In the genomic region with DNA sequence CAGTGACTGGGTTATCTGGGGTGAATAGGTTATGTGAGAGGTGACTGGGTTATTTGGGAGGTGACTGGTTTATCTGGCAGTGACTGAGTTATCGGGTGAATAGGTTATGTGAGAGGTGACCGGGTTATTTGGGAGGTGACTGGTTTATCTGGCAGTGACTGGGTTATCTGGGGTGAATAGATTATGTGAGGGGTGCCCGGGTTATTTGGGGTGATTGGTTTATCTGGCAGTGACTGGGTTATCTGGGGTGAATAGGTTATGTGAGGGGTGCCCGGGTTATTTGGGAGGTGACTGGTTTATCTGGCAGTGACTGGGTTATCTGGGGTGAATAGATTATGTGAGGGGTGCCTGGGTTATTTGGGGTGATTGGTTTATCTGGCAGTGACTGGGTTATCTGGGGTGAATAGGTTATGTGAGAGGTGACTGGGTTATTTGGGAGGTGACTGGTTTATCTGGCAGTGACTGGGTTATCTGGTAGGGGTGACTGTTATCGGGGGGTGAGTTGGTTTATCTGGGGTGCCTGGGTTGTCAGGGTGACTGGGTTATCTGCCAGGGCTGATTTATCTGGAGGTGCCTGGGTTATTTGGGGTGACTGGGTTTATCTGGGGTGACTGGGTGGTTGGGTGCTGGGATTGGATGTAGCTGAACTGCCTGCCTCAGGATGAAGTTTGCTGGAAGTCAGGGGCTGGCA, we compare ENCODE assay signal across 8 cellular contexts. TPM values are rescaled to one million over a fixed set of nuclear protein-coding genes. Genes with fewer than 3 reads are reported as not detected.
A peak's percentile ranks its signal among the peaks of the same experiment; 100 is the strongest.
DNase-seq lines count a peak whose midpoint lies in the region; ATAC-seq and TF ChIP-seq lines count a peak whose summit lies in the region.
"Not testable (repeated sequence)": the region's sequence is repeated elsewhere in the genome, so short reads cannot be mapped to it uniquely, and the experiment has no call there.

No MANE protein-coding gene starts in this region.

- not testable (repeated sequence) for H3K9ac ChIP-seq in HUES64 (ENCODE audit: low read depth, low read length)

- H3K4me1 ChIP-seq in CD4-positive, CD25-positive, alpha-beta regulatory T cell (ENCODE audit: control insufficient read depth, insufficient read depth, low read length, poor library complexity, severe bottlenecking); HUES64 (ENCODE audit: insufficient read depth, low read length): not testable (repeated sequence)
- H3K4me1 ChIP-seq in cardiac muscle cell (ENCODE audit: low read depth), result peaks cover 21% of the 10 kb centered on the region

- H3K4me3 Mint-ChIP-seq in CD4-positive, CD25-positive, alpha-beta regulatory T cell, result peak overlapping the region; percentile 70 to 92 (median 72)
- H3K4me3 Mint-ChIP-seq in activated CD4-positive, alpha-beta T cell treated with anti-CD3 and anti-CD28 coated beads, Interleukin-2, amount 10 ng/mL, durations not matched to agents 24 days and 14 days, result peak overlapping the region; percentile 77
- peak overlapping the region; percentile 70 for H3K4me3 Mint-ChIP-seq in activated T-helper 17 cell treated with anti-CD3 and anti-CD28 coated beads, Interleukin-2, amount 50 U/mL, for 72 hours
- H3K4me3 Mint-ChIP-seq in brain, result peak overlapping the region; percentile 80 to 85 (median 82)
- H3K4me3 Mint-ChIP-seq in nephron progenitor cell, result peak overlapping the region; percentile 72
- peak overlapping the region; percentile 26 for H3K4me3 Mint-ChIP-seq in stimulated activated naive CD8-positive, alpha-beta T cell treated with anti-CD3 and anti-CD28 coated beads, Interleukin-15, Interleukin-2, amounts not matched to agents 100 ng/mL and 50 ng/mL, for 24 hours

- not testable (repeated sequence) for H3K4me1 Mint-ChIP-seq in CD4-positive, CD25-positive, alpha-beta regulatory T cell; activated CD4-positive, alpha-beta T cell treated with anti-CD3 and anti-CD28 coated beads, Interleukin-2, amount 10 ng/mL, durations not matched to agents 24 days and 14 days; activated T-helper 17 cell treated with anti-CD3 and anti-CD28 coated beads, Interleukin-2, amount 50 U/mL, for 72 hours; nephron progenitor cell; stimulated activated naive CD8-positive, alpha-beta T cell treated with anti-CD3 and anti-CD28 coated beads, Interleukin-15, Interleukin-2, amounts not matched to agents 100 ng/mL and 50 ng/mL, for 24 hours (ENCODE audit: low read depth)
- H3K4me1 Mint-ChIP-seq in brain, result peaks cover 22% of the 10 kb centered on the region

- not testable (repeated sequence) for DNase-seq in CD4-positive, CD25-positive, alpha-beta regulatory T cell; activated CD4-positive, alpha-beta T cell treated with anti-CD3 and anti-CD28 coated beads, Interleukin-2, amount 10 ng/mL, durations not matched to agents 24 days and 14 days; cardiac muscle cell (ENCODE audit: low read depth in 1 of 2, low spot score in 1 of 2); nephron progenitor cell

- ATAC-seq in CD4-positive, CD25-positive, alpha-beta regulatory T cell (ENCODE audit: low read depth in 2 of 2); activated T-helper 17 cell treated with anti-CD3 and anti-CD28 coated beads, Interleukin-2, amount 50 U/mL, for 72 hours (replicated peaks): not testable (repeated sequence)

- not testable (repeated sequence) for H3K36me3 Mint-ChIP-seq in CD4-positive, CD25-positive, alpha-beta regulatory T cell; activated CD4-positive, alpha-beta T cell treated with anti-CD3 and anti-CD28 coated beads, Interleukin-2, amount 10 ng/mL, durations not matched to agents 24 days and 14 days (ENCODE audit: low read depth); brain; nephron progenitor cell (ENCODE audit: low read depth); stimulated activated naive CD8-positive, alpha-beta T cell treated with anti-CD3 and anti-CD28 coated beads, Interleukin-15, Interleukin-2, amounts not matched to agents 100 ng/mL and 50 ng/mL, for 24 hours (ENCODE audit: low read depth)
- peaks cover 13% of the 10 kb centered on the region for H3K36me3 Mint-ChIP-seq in activated T-helper 17 cell treated with anti-CD3 and anti-CD28 coated beads, Interleukin-2, amount 50 U/mL, for 72 hours (ENCODE audit: low read depth)

- not testable (repeated sequence) for H3K9me3 Mint-ChIP-seq in CD4-positive, CD25-positive, alpha-beta regulatory T cell; activated CD4-positive, alpha-beta T cell treated with anti-CD3 and anti-CD28 coated beads, Interleukin-2, amount 10 ng/mL, durations not matched to agents 24 days and 14 days; activated T-helper 17 cell treated with anti-CD3 and anti-CD28 coated beads, Interleukin-2, amount 50 U/mL, for 72 hours; brain; nephron progenitor cell; stimulated activated naive CD8-positive, alpha-beta T cell treated with anti-CD3 and anti-CD28 coated beads, Interleukin-15, Interleukin-2, amounts not matched to agents 100 ng/mL and 50 ng/mL, for 24 hours

- not testable (repeated sequence) for H3K27me3 ChIP-seq in CD4-positive, CD25-positive, alpha-beta regulatory T cell (ENCODE audit: control insufficient read depth, insufficient read depth, low read length); cardiac muscle cell
- H3K27me3 ChIP-seq in HUES64 (ENCODE audit: insufficient read depth, low read length), result peaks cover 37% of the 10 kb centered on the region

- H3K4me3 ChIP-seq in CD4-positive, CD25-positive, alpha-beta regulatory T cell (ENCODE audit: low read depth, low read length); cardiac muscle cell: not testable (repeated sequence)
- H3K4me3 ChIP-seq in HUES64 (ENCODE audit: low read length), result peak overlapping the region; percentile 30; the same call in 1 of the 2 replicates

- peaks cover 52% of the 10 kb centered on the region for H3K27me3 Mint-ChIP-seq in CD4-positive, CD25-positive, alpha-beta regulatory T cell
- H3K27me3 Mint-ChIP-seq in activated CD4-positive, alpha-beta T cell treated with anti-CD3 and anti-CD28 coated beads, Interleukin-2, amount 10 ng/mL, durations not matched to agents 24 days and 14 days, result peaks cover 36% of the 10 kb centered on the region
- peaks cover 33% of the 10 kb centered on the region for H3K27me3 Mint-ChIP-seq in activated T-helper 17 cell treated with anti-CD3 and anti-CD28 coated beads, Interleukin-2, amount 50 U/mL, for 72 hours
- H3K27me3 Mint-ChIP-seq in brain, result peaks cover 23% of the 10 kb centered on the region
- peaks cover 67% of the 10 kb centered on the region for H3K27me3 Mint-ChIP-seq in nephron progenitor cell (ENCODE audit: low read depth, poor library complexity)
- peaks cover 29% of the 10 kb centered on the region for H3K27me3 Mint-ChIP-seq in stimulated activated naive CD8-positive, alpha-beta T cell treated with anti-CD3 and anti-CD28 coated beads, Interleukin-15, Interleukin-2, amounts not matched to agents 100 ng/mL and 50 ng/mL, for 24 hours

- H3K36me3 ChIP-seq in CD4-positive, CD25-positive, alpha-beta regulatory T cell (ENCODE audit: control insufficient read depth, insufficient read depth, low read length); HUES64 (ENCODE audit: insufficient read depth, low read length); cardiac muscle cell: not testable (repeated sequence)

- not testable (repeated sequence) for H3K27ac ChIP-seq in CD4-positive, CD25-positive, alpha-beta regulatory T cell (ENCODE audit: insufficient read depth, low read length, poor library complexity, severe bottlenecking); HUES64 (ENCODE audit: low read depth, low read length)
- peak overlapping the region; percentile 9 for H3K27ac ChIP-seq in cardiac muscle cell

- H3K27ac Mint-ChIP-seq in CD4-positive, CD25-positive, alpha-beta regulatory T cell; nephron progenitor cell: not testable (repeated sequence)
- peak overlapping the region; percentile 73 for H3K27ac Mint-ChIP-seq in activated CD4-positive, alpha-beta T cell treated with anti-CD3 and anti-CD28 coated beads, Interleukin-2, amount 10 ng/mL, durations not matched to agents 24 days and 14 days
- H3K27ac Mint-ChIP-seq in activated T-helper 17 cell treated with anti-CD3 and anti-CD28 coated beads, Interleukin-2, amount 50 U/mL, for 72 hours, result peak overlapping the region; percentile 85
- H3K27ac Mint-ChIP-seq in brain, result peak overlapping the region in 4 of 5 experiments; percentile 4 to 89 (median 71)
- peak overlapping the region; percentile 38 for H3K27ac Mint-ChIP-seq in stimulated activated naive CD8-positive, alpha-beta T cell treated with anti-CD3 and anti-CD28 coated beads, Interleukin-15, Interleukin-2, amounts not matched to agents 100 ng/mL and 50 ng/mL, for 24 hours

- TF ChIP-seq CTCF in brain (conservative IDR thresholded peaks at IDR 0.05); cardiac muscle cell (IDR thresholded peaks at IDR 0.05; ENCODE audit: low read depth, low read length); nephron progenitor cell (IDR thresholded peaks at IDR 0.05): not testable (repeated sequence)

- intact Hi-C loops in activated CD4-positive, alpha-beta T cell treated with anti-CD3 and anti-CD28 coated beads, Interleukin-2, amount 10 ng/mL, durations not matched to agents 24 days and 14 days (cut with micrococcal nuclease), result not testable (repeated sequence)

- H3K9me3 ChIP-seq in CD4-positive, CD25-positive, alpha-beta regulatory T cell (ENCODE audit: control insufficient read depth in 2 of 2, low read length in 2 of 2); HUES64 (ENCODE audit: insufficient read depth, low read depth, low read length); cardiac muscle cell (ENCODE audit: low read depth): not testable (repeated sequence)

- WGBS in HUES64, result 91% methylated on average over 5 of the region's 5 CpGs

RNA-seq across cellular contexts. Expression of a gene that starts 1.9 kb away (rescaled TPM):
- not detected for total RNA-seq in CD4-positive, CD25-positive, alpha-beta regulatory T cell
- not detected for polyA plus RNA-seq in CD4-positive, CD25-positive, alpha-beta regulatory T cell
- 3.0 TPM for polyA plus RNA-seq in HUES64 (2013, experiment 1 of 2)
- 2.9 TPM for polyA plus RNA-seq in HUES64 (2013, experiment 2 of 2)
- 1.4 and 1.6 TPM in 2 replicates for total RNA-seq in activated CD4-positive, alpha-beta T cell treated with anti-CD3 and anti-CD28 coated beads, Interleukin-2, amount 10 ng/mL, durations not matched to agents 24 days and 14 days
- total RNA-seq in activated T-helper 17 cell treated with anti-CD3 and anti-CD28 coated beads, Interleukin-2, amount 50 U/mL, for 72 hours, result 10 to 100 TPM in 1 of 2 donors, 1 to 10 TPM in 1; 2.5 to 16.6 TPM
- 15.2 TPM for polyA plus RNA-seq in brain (ENCODE audit: insufficient read depth, low read depth, low replicate concordance)
- 22.1 and 30.9 TPM in 2 replicates for total RNA-seq in cardiac muscle cell
- 6.9 and 9.5 TPM in 2 replicates for polyA plus RNA-seq in cardiac muscle cell

RNA-seq across cellular contexts. Expression of a gene that starts 17.1 kb away (rescaled TPM):
- total RNA-seq in CD4-positive, CD25-positive, alpha-beta regulatory T cell, result 115 TPM
- polyA plus RNA-seq in CD4-positive, CD25-positive, alpha-beta regulatory T cell, result 10 to 100 TPM; 33.0 to 47.6 (median 38.5) TPM
- 32.5 TPM for polyA plus RNA-seq in HUES64 (2013, experiment 1 of 2)
- 33.3 TPM for polyA plus RNA-seq in HUES64 (2013, experiment 2 of 2)
- 94.4 and 97.4 TPM in 2 replicates for total RNA-seq in activated CD4-positive, alpha-beta T cell treated with anti-CD3 and anti-CD28 coated beads, Interleukin-2, amount 10 ng/mL, durations not matched to agents 24 days and 14 days
- total RNA-seq in activated T-helper 17 cell treated with anti-CD3 and anti-CD28 coated beads, Interleukin-2, amount 50 U/mL, for 72 hours, result 100 to 1,000 TPM in 1 of 2 donors, 10 to 100 TPM in 1; 70.1 to 116 TPM
- polyA plus RNA-seq in brain (ENCODE audit: insufficient read depth, low read depth, low replicate concordance), result 10.7 TPM
- total RNA-seq in cardiac muscle cell, result 38.3 and 50.7 TPM in 2 replicates
- 59.6 and 72.3 TPM in 2 replicates for polyA plus RNA-seq in cardiac muscle cell

RNA-seq across cellular contexts. Expression of a gene that starts 32.2 kb away (rescaled TPM):
- total RNA-seq in CD4-positive, CD25-positive, alpha-beta regulatory T cell, result 31.9 TPM
- polyA plus RNA-seq in CD4-positive, CD25-positive, alpha-beta regulatory T cell, result 1 to 10 TPM; 1.8 to 6.5 (median 3.3) TPM
- 10.9 TPM for polyA plus RNA-seq in HUES64 (2013, experiment 1 of 2)
- polyA plus RNA-seq in HUES64 (2013, experiment 2 of 2), result 10.3 TPM
- total RNA-seq in activated CD4-positive, alpha-beta T cell treated with anti-CD3 and anti-CD28 coated beads, Interleukin-2, amount 10 ng/mL, durations not matched to agents 24 days and 14 days, result 24.0 and 25.2 TPM in 2 replicates
- total RNA-seq in activated T-helper 17 cell treated with anti-CD3 and anti-CD28 coated beads, Interleukin-2, amount 50 U/mL, for 72 hours, result 10 to 100 TPM; 16.5 to 26.7 TPM
- polyA plus RNA-seq in brain (ENCODE audit: insufficient read depth, low read depth, low replicate concordance), result 17.1 TPM
- total RNA-seq in cardiac muscle cell, result 39.4 and 54.5 TPM in 2 replicates
- polyA plus RNA-seq in cardiac muscle cell, result 29.8 and 30.2 TPM in 2 replicates

Comparison
In these comparisons a context has a peak if more than half of its experiments do, and no peak if none do; other contexts are left out.
1. H3K4me3 Mint-ChIP-seq: peak in every context shown above with its lines; median percentile 82 in brain; 77 in activated CD4-positive, alpha-beta T cell treated with anti-CD3 and anti-CD28 coated beads, Interleukin-2, amount 10 ng/mL, durations not matched to agents 24 days and 14 days; 72 in CD4-positive, CD25-positive, alpha-beta regulatory T cell; 72 in nephron progenitor cell; 70 in activated T-helper 17 cell treated with anti-CD3 and anti-CD28 coated beads, Interleukin-2, amount 50 U/mL, for 72 hours; 26 in stimulated activated naive CD8-positive, alpha-beta T cell treated with anti-CD3 and anti-CD28 coated beads, Interleukin-15, Interleukin-2, amounts not matched to agents 100 ng/mL and 50 ng/mL, for 24 hours.